Comparison of ENCODE assay signal across 22 cellular contexts in genomic region chr13:91291078-91291477, GRCh38.
"Had no signal": no experiment of that assay in that cellular context is flagged by ENCODE, and none has a peak within 500 bp of the region (broad histone marks: within the 10 kb centered on the region; RNA-seq: fewer than 3 reads in every experiment).

No MANE protein-coding gene starts in this region.

- H3K27ac ChIP-seq: adrenal gland, esophagus muscularis mucosa, right atrium auricular region, VCaP had no signal

- H3K4me1 Mint-ChIP-seq: mesothelial cell of epicardium; stimulated activated naive CD8-positive, alpha-beta T cell treated with anti-CD3 and anti-CD28 coated beads, Interleukin-15, amount 100 ng/mL, for 72 hours had no signal

- H3K27me3 ChIP-seq: adrenal gland, right atrium auricular region had no signal

- DNase-seq: activated CD4-positive, alpha-beta T cell treated with anti-CD3 and anti-CD28 coated beads, Interleukin-2, amount 50 U/mL, for 4 hours; activated gamma-delta T cell; adrenal gland; cerebellar nuclear complex; cortex of kidney; effector CD4-positive, alpha-beta T cell; hippocampal formation; occipital lobe; stimulated activated CD4-positive, alpha-beta T cell treated with anti-CD3 and anti-CD28 coated beads, Interleukin-4, amount 100 ng/mL, for 1 hour; stimulated activated naive CD8-positive, alpha-beta T cell treated with anti-CD3 and anti-CD28 coated beads, Interleukin-15, amount 100 ng/mL, for 72 hours; trophoblast cell had no signal

- H3K36me3 Mint-ChIP-seq: activated naive CD4-positive, alpha-beta T cell treated with anti-CD3 and anti-CD28 coated beads, Interleukin-2, amount 50 U/mL, for 72 hours; mesothelial cell of epicardium had no signal

- H3K9me3 Mint-ChIP-seq: activated naive CD4-positive, alpha-beta T cell treated with anti-CD3 and anti-CD28 coated beads, Interleukin-2, amount 50 U/mL, for 72 hours; nephron; stimulated activated naive CD8-positive, alpha-beta T cell treated with anti-CD3 and anti-CD28 coated beads, Interleukin-15, amount 100 ng/mL, for 72 hours; T-helper 2 cell treated with Interferon-gamma antibody and Interleukin-4, amounts not matched to agents 5 μg/mL and 100 μg/mL, for 36 hours had no signal

- H3K9me3 ChIP-seq: adrenal gland, esophagus muscularis mucosa, right atrium auricular region had no signal

- H3K27ac Mint-ChIP-seq: activated naive CD4-positive, alpha-beta T cell treated with anti-CD3 and anti-CD28 coated beads, Interleukin-2, amount 50 U/mL, for 72 hours; mesothelial cell of epicardium; nephron; progenitor cell of endocrine pancreas; stimulated activated naive CD8-positive, alpha-beta T cell treated with anti-CD3 and anti-CD28 coated beads, Interleukin-15, amount 100 ng/mL, for 72 hours; T-helper 2 cell treated with Interferon-gamma antibody and Interleukin-4, amounts not matched to agents 5 μg/mL and 100 μg/mL, for 36 hours had no signal

- H3K36me3 ChIP-seq: adrenal gland, esophagus muscularis mucosa, right atrium auricular region had no signal

- FAIRE-seq: bronchial epithelial cell, islet of Langerhans had no signal

- ATAC-seq: activated naive CD4-positive, alpha-beta T cell treated with anti-CD3 and anti-CD28 coated beads, Interleukin-2, amount 50 U/mL, for 72 hours; stimulated activated naive CD8-positive, alpha-beta T cell treated with anti-CD3 and anti-CD28 coated beads, Interleukin-15, amount 100 ng/mL, for 72 hours had no signal

- H3K4me3 Mint-ChIP-seq: mesothelial cell of epicardium; nephron; stimulated activated naive CD8-positive, alpha-beta T cell treated with anti-CD3 and anti-CD28 coated beads, Interleukin-15, amount 100 ng/mL, for 72 hours; T-helper 2 cell treated with Interferon-gamma antibody and Interleukin-4, amounts not matched to agents 5 μg/mL and 100 μg/mL, for 36 hours had no signal

- H3K4me3 ChIP-seq: adrenal gland, esophagus muscularis mucosa, lung, right atrium auricular region had no signal

- H3K27me3 Mint-ChIP-seq: stimulated activated naive CD8-positive, alpha-beta T cell treated with anti-CD3 and anti-CD28 coated beads, Interleukin-15, amount 100 ng/mL, for 72 hours had no signal

- H3K4me1 ChIP-seq: adrenal gland, esophagus muscularis mucosa, right atrium auricular region had no signal
